Comparison of ENCODE assay signal across 2 cellular contexts in the genomic region with DNA sequence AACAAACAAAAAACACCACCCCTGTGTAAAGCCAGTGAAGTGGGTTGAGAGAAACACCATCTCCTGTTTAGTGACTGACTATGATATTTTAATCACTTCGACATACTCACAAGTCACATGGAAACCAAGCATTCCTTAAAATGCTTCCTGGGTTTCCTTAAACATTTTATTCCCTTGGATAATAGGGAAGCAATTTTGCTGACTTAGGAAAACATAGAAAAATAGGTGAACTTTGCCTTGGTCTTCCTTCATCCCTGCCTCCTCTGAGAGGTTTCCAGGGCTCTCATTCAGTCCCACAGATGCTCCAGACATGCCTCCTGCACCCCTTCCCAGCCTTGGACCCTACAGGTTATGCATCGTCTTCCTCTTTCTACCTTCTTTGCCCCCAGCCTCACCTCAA.
TF ChIP-seq lines count a peak whose summit lies in the region.

No MANE protein-coding gene starts in this region.

TF ChIP-seq in SK-N-SH, 30 proteins besides CTCF, POLR2A, EP300 and RAD21 (continued from another document):
- TF ChIP-seq, protein P1, sequence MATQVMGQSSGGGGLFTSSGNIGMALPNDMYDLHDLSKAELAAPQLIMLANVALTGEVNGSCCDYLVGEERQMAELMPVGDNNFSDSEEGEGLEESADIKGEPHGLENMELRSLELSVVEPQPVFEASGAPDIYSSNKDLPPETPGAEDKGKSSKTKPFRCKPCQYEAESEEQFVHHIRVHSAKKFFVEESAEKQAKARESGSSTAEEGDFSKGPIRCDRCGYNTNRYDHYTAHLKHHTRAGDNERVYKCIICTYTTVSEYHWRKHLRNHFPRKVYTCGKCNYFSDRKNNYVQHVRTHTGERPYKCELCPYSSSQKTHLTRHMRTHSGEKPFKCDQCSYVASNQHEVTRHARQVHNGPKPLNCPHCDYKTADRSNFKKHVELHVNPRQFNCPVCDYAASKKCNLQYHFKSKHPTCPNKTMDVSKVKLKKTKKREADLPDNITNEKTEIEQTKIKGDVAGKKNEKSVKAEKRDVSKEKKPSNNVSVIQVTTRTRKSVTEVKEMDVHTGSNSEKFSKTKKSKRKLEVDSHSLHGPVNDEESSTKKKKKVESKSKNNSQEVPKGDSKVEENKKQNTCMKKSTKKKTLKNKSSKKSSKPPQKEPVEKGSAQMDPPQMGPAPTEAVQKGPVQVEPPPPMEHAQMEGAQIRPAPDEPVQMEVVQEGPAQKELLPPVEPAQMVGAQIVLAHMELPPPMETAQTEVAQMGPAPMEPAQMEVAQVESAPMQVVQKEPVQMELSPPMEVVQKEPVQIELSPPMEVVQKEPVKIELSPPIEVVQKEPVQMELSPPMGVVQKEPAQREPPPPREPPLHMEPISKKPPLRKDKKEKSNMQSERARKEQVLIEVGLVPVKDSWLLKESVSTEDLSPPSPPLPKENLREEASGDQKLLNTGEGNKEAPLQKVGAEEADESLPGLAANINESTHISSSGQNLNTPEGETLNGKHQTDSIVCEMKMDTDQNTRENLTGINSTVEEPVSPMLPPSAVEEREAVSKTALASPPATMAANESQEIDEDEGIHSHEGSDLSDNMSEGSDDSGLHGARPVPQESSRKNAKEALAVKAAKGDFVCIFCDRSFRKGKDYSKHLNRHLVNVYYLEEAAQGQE (IDR thresholded peaks at IDR 0.05; ENCODE audit: low read depth, low read length), result no peak
- TF ChIP-seq FOXJ3 (CRISPR knock-in tag; IDR thresholded peaks at IDR 0.05) (no peak), POLR2AphosphoS5 (IDR thresholded peaks at IDR 0.05; ENCODE audit: low read depth, low read length) (no peak), FOSL2 (IDR thresholded peaks at IDR 0.05; ENCODE audit: borderline replicate concordance, low read depth) (no peak), FOXM1 (IDR thresholded peaks at IDR 0.05; ENCODE audit: low read depth) (no peak)

TF ChIP-seq in SK-N-SH treated with all-trans-retinoic acid at 6 μM for 48 hours, 23 proteins besides CTCF, POLR2A, EP300 and RAD21 (continued from another document):
- TF ChIP-seq, protein P2, sequence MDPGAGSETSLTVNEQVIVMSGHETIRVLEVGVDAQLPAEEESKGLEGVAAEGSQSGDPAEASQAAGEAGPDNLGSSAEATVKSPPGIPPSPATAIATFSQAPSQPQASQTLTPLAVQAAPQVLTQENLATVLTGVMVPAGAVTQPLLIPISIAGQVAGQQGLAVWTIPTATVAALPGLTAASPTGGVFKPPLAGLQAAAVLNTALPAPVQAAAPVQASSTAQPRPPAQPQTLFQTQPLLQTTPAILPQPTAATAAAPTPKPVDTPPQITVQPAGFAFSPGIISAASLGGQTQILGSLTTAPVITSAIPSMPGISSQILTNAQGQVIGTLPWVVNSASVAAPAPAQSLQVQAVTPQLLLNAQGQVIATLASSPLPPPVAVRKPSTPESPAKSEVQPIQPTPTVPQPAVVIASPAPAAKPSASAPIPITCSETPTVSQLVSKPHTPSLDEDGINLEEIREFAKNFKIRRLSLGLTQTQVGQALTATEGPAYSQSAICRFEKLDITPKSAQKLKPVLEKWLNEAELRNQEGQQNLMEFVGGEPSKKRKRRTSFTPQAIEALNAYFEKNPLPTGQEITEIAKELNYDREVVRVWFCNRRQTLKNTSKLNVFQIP (CRISPR knock-in tag; IDR thresholded peaks at IDR 0.05; ENCODE audit: borderline replicate concordance, low read depth), result no peak
- TF ChIP-seq, protein P3, sequence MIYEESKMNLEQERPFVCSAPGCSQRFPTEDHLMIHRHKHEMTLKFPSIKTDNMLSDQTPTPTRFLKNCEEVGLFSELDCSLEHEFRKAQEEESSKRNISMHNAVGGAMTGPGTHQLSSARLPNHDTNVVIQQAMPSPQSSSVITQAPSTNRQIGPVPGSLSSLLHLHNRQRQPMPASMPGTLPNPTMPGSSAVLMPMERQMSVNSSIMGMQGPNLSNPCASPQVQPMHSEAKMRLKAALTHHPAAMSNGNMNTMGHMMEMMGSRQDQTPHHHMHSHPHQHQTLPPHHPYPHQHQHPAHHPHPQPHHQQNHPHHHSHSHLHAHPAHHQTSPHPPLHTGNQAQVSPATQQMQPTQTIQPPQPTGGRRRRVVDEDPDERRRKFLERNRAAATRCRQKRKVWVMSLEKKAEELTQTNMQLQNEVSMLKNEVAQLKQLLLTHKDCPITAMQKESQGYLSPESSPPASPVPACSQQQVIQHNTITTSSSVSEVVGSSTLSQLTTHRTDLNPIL (CRISPR knock-in tag; IDR thresholded peaks at IDR 0.05; ENCODE audit: low read depth), result no peak
- TF ChIP-seq ZFP30 (CRISPR knock-in tag; IDR thresholded peaks at IDR 0.05) (no peak), ZNF565 (CRISPR knock-in tag; conservative IDR thresholded peaks at IDR 0.05; ENCODE audit: low read depth) (no peak), SNAI2 (CRISPR knock-in tag; IDR thresholded peaks at IDR 0.05) (no peak), ESRRG (CRISPR knock-in tag; IDR thresholded peaks at IDR 0.05) (no peak)
- TF ChIP-seq, protein P4, sequence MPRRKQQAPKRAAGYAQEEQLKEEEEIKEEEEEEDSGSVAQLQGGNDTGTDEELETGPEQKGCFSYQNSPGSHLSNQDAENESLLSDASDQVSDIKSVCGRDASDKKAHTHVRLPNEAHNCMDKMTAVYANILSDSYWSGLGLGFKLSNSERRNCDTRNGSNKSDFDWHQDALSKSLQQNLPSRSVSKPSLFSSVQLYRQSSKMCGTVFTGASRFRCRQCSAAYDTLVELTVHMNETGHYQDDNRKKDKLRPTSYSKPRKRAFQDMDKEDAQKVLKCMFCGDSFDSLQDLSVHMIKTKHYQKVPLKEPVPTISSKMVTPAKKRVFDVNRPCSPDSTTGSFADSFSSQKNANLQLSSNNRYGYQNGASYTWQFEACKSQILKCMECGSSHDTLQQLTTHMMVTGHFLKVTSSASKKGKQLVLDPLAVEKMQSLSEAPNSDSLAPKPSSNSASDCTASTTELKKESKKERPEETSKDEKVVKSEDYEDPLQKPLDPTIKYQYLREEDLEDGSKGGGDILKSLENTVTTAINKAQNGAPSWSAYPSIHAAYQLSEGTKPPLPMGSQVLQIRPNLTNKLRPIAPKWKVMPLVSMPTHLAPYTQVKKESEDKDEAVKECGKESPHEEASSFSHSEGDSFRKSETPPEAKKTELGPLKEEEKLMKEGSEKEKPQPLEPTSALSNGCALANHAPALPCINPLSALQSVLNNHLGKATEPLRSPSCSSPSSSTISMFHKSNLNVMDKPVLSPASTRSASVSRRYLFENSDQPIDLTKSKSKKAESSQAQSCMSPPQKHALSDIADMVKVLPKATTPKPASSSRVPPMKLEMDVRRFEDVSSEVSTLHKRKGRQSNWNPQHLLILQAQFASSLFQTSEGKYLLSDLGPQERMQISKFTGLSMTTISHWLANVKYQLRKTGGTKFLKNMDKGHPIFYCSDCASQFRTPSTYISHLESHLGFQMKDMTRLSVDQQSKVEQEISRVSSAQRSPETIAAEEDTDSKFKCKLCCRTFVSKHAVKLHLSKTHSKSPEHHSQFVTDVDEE (CRISPR knock-in tag; IDR thresholded peaks at IDR 0.05), result no peak
- TF ChIP-seq, protein P5, sequence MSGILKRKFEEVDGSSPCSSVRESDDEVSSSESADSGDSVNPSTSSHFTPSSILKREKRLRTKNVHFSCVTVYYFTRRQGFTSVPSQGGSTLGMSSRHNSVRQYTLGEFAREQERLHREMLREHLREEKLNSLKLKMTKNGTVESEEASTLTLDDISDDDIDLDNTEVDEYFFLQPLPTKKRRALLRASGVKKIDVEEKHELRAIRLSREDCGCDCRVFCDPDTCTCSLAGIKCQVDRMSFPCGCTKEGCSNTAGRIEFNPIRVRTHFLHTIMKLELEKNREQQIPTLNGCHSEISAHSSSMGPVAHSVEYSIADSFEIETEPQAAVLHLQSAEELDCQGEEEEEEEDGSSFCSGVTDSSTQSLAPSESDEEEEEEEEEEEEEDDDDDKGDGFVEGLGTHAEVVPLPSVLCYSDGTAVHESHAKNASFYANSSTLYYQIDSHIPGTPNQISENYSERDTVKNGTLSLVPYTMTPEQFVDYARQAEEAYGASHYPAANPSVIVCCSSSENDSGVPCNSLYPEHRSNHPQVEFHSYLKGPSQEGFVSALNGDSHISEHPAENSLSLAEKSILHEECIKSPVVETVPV (CRISPR knock-in tag; IDR thresholded peaks at IDR 0.05), result no peak
